In the genomic region with DNA sequence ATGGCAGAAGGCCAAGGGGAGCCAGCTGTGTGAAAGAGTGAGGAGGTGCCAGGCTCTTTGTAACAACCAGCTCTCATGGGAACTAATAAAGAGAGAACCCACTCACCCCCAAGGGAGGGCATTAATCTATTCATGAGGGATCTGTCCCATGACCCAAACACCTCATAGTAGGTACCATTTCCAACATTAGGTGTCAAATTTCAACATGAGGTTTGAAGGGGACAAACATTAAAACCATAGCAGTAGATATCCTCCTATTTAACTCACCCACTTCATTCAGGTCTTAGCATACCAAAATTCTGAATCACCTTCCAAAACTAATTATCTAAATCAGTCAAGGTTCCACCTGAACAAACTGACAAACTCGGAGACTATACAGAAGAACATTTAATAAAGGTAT, we compare ENCODE assay signal across 23 cellular contexts.
"Had no signal": no experiment of that assay in that cellular context is flagged by ENCODE, and none has a peak within 500 bp of the region (broad histone marks: within the 10 kb centered on the region; RNA-seq: fewer than 3 reads in every experiment).

No MANE protein-coding gene starts in this region.

- H3K27ac Mint-ChIP-seq: activated CD4-positive, alpha-beta memory T cell treated with anti-CD3 and anti-CD28 coated beads for 36 hours; activated CD4-positive, alpha-beta T cell treated with anti-CD3 and anti-CD28 coated beads, Interleukin-2, amount 10 ng/mL, durations not matched to agents 7 days and 5 days; activated naive CD8-positive, alpha-beta T cell treated with anti-CD3 and anti-CD28 coated beads, Interleukin-2, amount 10 ng/mL, durations not matched to agents 7 days and 5 days; activated T-helper 17 cell treated with anti-CD3 and anti-CD28 coated beads, Interleukin-2, amount 50 U/mL, for 72 hours had no signal

- H3K27me3 Mint-ChIP-seq: activated CD4-positive, alpha-beta memory T cell treated with anti-CD3 and anti-CD28 coated beads for 36 hours; activated naive CD8-positive, alpha-beta T cell treated with anti-CD3 and anti-CD28 coated beads, Interleukin-2, amount 10 ng/mL, durations not matched to agents 7 days and 5 days; activated T-helper 17 cell treated with anti-CD3 and anti-CD28 coated beads, Interleukin-2, amount 50 U/mL, for 72 hours had no signal

- DNase-seq: activated CD4-positive, alpha-beta memory T cell treated with anti-CD3 and anti-CD28 coated beads for 36 hours; activated CD4-positive, alpha-beta T cell treated with anti-CD3 and anti-CD28 coated beads, Interleukin-2, amount 10 ng/mL, durations not matched to agents 7 days and 5 days; activated CD4-positive, CD25-positive, alpha-beta regulatory T cell; activated CD8-positive, alpha-beta memory T cell treated with anti-CD3 and anti-CD28 coated beads for 24 hours; activated gamma-delta T cell treated with Interleukin-2 at 50 U/mL for 16 hours; activated naive CD4-positive, alpha-beta T cell treated with anti-CD3 and anti-CD28 coated beads, Interleukin-2, amount 50 U/mL, for 16 hours; activated naive CD8-positive, alpha-beta T cell treated with anti-CD3 and anti-CD28 coated beads, Interleukin-2, amount 10 ng/mL, durations not matched to agents 7 days and 5 days; activated T-cell treated with anti-CD3 and anti-CD28 coated beads, Interleukin-2, amount 50 U/mL, for 4 hours; adrenal gland; cerebellar nuclear complex; Karpas-422; MM.1S; NCI-H1694; NCI-H2029; NCI-H510A treated with DMSO at 0.1 percent for 48 hours; NK-92 treated with Interleukin-12 subunit alpha and Interleukin-12 subunit beta, amount 100 ng/mL, for 24 hours; OCI-M1; RPMI8226; T-helper 1 cell had no signal

- H3K4me1 Mint-ChIP-seq: activated CD4-positive, alpha-beta T cell treated with anti-CD3 and anti-CD28 coated beads, Interleukin-2, amount 10 ng/mL, durations not matched to agents 7 days and 5 days; activated naive CD8-positive, alpha-beta T cell treated with anti-CD3 and anti-CD28 coated beads, Interleukin-2, amount 10 ng/mL, durations not matched to agents 7 days and 5 days; activated T-helper 17 cell treated with anti-CD3 and anti-CD28 coated beads, Interleukin-2, amount 50 U/mL, for 72 hours had no signal

- H3K9me3 Mint-ChIP-seq: activated CD4-positive, alpha-beta memory T cell treated with anti-CD3 and anti-CD28 coated beads for 36 hours; activated CD4-positive, alpha-beta T cell treated with anti-CD3 and anti-CD28 coated beads, Interleukin-2, amount 10 ng/mL, durations not matched to agents 7 days and 5 days; activated naive CD8-positive, alpha-beta T cell treated with anti-CD3 and anti-CD28 coated beads, Interleukin-2, amount 10 ng/mL, durations not matched to agents 7 days and 5 days; activated T-cell treated with anti-CD3 and anti-CD28 coated beads, Interleukin-2, amount 50 U/mL, for 4 hours; activated T-helper 17 cell treated with anti-CD3 and anti-CD28 coated beads, Interleukin-2, amount 50 U/mL, for 72 hours had no signal

- H3K36me3 Mint-ChIP-seq: activated CD4-positive, alpha-beta memory T cell treated with anti-CD3 and anti-CD28 coated beads for 36 hours; activated naive CD8-positive, alpha-beta T cell treated with anti-CD3 and anti-CD28 coated beads, Interleukin-2, amount 10 ng/mL, durations not matched to agents 7 days and 5 days had no signal

- ATAC-seq: activated T-cell treated with anti-CD3 and anti-CD28 coated beads, Interleukin-2, amount 50 U/mL, for 4 hours; activated T-helper 17 cell treated with anti-CD3 and anti-CD28 coated beads, Interleukin-2, amount 50 U/mL, for 72 hours; K562; Panc1; Right ventricle myocardium inferior had no signal

- H3K4me3 Mint-ChIP-seq: activated CD4-positive, alpha-beta memory T cell treated with anti-CD3 and anti-CD28 coated beads for 36 hours; activated CD4-positive, alpha-beta T cell treated with anti-CD3 and anti-CD28 coated beads, Interleukin-2, amount 10 ng/mL, durations not matched to agents 7 days and 5 days; activated naive CD8-positive, alpha-beta T cell treated with anti-CD3 and anti-CD28 coated beads, Interleukin-2, amount 10 ng/mL, durations not matched to agents 7 days and 5 days; activated T-cell treated with anti-CD3 and anti-CD28 coated beads, Interleukin-2, amount 50 U/mL, for 4 hours; activated T-helper 17 cell treated with anti-CD3 and anti-CD28 coated beads, Interleukin-2, amount 50 U/mL, for 72 hours had no signal
